ENCODE assay signal across 28 cellular contexts in the genomic region with DNA sequence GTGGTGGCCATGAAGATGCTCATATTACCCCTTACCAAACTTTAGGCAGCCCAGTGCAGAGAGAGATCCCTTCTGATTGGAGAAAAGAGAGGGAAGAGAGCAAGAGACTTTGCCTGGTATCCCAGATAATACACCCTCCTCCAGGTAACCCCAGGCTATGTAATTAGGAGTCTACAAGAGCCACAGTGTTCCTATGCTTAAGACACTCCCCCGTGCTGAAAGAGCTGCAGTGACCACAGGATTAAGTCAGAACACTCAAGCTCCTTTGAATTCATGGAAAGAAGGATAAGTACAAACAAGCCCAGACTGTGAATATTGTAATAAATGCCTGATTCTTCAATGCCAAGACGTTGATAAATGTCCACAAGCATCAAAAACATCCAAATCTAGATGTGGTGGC. TPM values are rescaled to one million over a fixed set of nuclear protein-coding genes. Genes with fewer than 3 reads are reported as not detected.
"Had no signal": no experiment of that assay in that cellular context is flagged by ENCODE, and none has a peak within 500 bp of the region (broad histone marks: within the 10 kb centered on the region; RNA-seq: fewer than 3 reads in every experiment).

No MANE protein-coding gene starts in this region.

- H3K36me3 Mint-ChIP-seq: naive thymus-derived CD8-positive, alpha-beta T cell; stimulated activated effector memory CD8-positive, alpha-beta T cell treated with anti-CD3 and anti-CD28 coated beads, Interleukin-12 subunit alpha, Interleukin-12 subunit beta, amount 100 ng/mL, for 72 hours; type B pancreatic cell had no signal

- H3K9me3 ChIP-seq: colonic mucosa, gastroesophageal sphincter, ovary, psoas muscle, sigmoid colon, tibial artery had no signal

- ATAC-seq: gastroesophageal sphincter; heart left ventricle; left lobe of liver; naive thymus-derived CD8-positive, alpha-beta T cell; psoas muscle; right cardiac atrium; stimulated activated effector memory CD8-positive, alpha-beta T cell treated with anti-CD3 and anti-CD28 coated beads, Interleukin-12 subunit alpha, Interleukin-12 subunit beta, amount 100 ng/mL, for 72 hours had no signal

- H3K4me3 ChIP-seq: colonic mucosa, gastroesophageal sphincter, heart left ventricle, hepatocyte, lung, ovary, psoas muscle, sigmoid colon, stomach, tibial artery had no signal

- H3K27me3 ChIP-seq: colonic mucosa, gastroesophageal sphincter, heart left ventricle, hepatocyte, ovary, sigmoid colon, stomach, tibial artery had no signal

- DNase-seq: colonic mucosa; effector memory CD4-positive, alpha-beta T cell; foreskin fibroblast; heart left ventricle; immature natural killer cell; kidney; mesenchymal stem cell; midbrain; naive thymus-derived CD8-positive, alpha-beta T cell; nephron progenitor cell; occipital lobe; ovary; posterior cingulate gyrus; psoas muscle; right cardiac atrium; sigmoid colon; stimulated activated CD4-positive, alpha-beta T cell treated with anti-CD3 and anti-CD28 coated beads, Interleukin-2, amount 100 ng/mL, for 24 hours; stimulated activated CD4-positive, alpha-beta T cell treated with anti-CD3 and anti-CD28 coated beads, Interleukin-4, amount 100 ng/mL, for 24 hours; stimulated activated naive CD4-positive, alpha-beta T cell treated with Interleukin-2 at 50 U/mL for 16 hours; stomach; tibial artery had no signal

- H3K79me2 ChIP-seq: hepatocyte had no signal

- H3K27ac Mint-ChIP-seq: dendritic cell treated with granulocyte-macrophage colony-stimulating factor and Interleukin-4, amounts not matched to agents 40 ng/mL and 50 ng/mL, for 4 days; immature natural killer cell; naive thymus-derived CD8-positive, alpha-beta T cell; nephron progenitor cell; stimulated activated effector memory CD8-positive, alpha-beta T cell treated with anti-CD3 and anti-CD28 coated beads, Interleukin-12 subunit alpha, Interleukin-12 subunit beta, amount 100 ng/mL, for 72 hours; type B pancreatic cell had no signal

- H3K4me3 Mint-ChIP-seq: dendritic cell treated with granulocyte-macrophage colony-stimulating factor and Interleukin-4, amounts not matched to agents 40 ng/mL and 50 ng/mL, for 4 days; immature natural killer cell; naive thymus-derived CD8-positive, alpha-beta T cell; nephron progenitor cell; stimulated activated effector memory CD8-positive, alpha-beta T cell treated with anti-CD3 and anti-CD28 coated beads, Interleukin-12 subunit alpha, Interleukin-12 subunit beta, amount 100 ng/mL, for 72 hours; type B pancreatic cell had no signal

- H3K36me3 ChIP-seq: colonic mucosa, gastroesophageal sphincter, ovary, sigmoid colon, stomach, tibial artery had no signal

- H3K4me1 ChIP-seq: colonic mucosa, gastroesophageal sphincter, heart left ventricle, psoas muscle, sigmoid colon, stomach, tibial artery had no signal

- H3K27me3 Mint-ChIP-seq: dendritic cell treated with granulocyte-macrophage colony-stimulating factor and Interleukin-4, amounts not matched to agents 40 ng/mL and 50 ng/mL, for 4 days; naive thymus-derived CD8-positive, alpha-beta T cell; type B pancreatic cell had no signal

- H3K4me2 ChIP-seq: hepatocyte had no signal

- H3K4me1 Mint-ChIP-seq: immature natural killer cell; naive thymus-derived CD8-positive, alpha-beta T cell; stimulated activated effector memory CD8-positive, alpha-beta T cell treated with anti-CD3 and anti-CD28 coated beads, Interleukin-12 subunit alpha, Interleukin-12 subunit beta, amount 100 ng/mL, for 72 hours had no signal

- H3K9me3 Mint-ChIP-seq: dendritic cell treated with granulocyte-macrophage colony-stimulating factor and Interleukin-4, amounts not matched to agents 40 ng/mL and 50 ng/mL, for 4 days; type B pancreatic cell had no signal

- H3K27ac ChIP-seq: colonic mucosa, gastroesophageal sphincter, heart left ventricle, hepatocyte, ovary, psoas muscle, sigmoid colon, stomach, tibial artery had no signal

RNA-seq across cellular contexts. Expression of a gene that starts 41.4 kb away (rescaled TPM):
- total RNA-seq: naive thymus-derived CD8-positive, alpha-beta T cell had no signal
- polyA plus RNA-seq: immature natural killer cell; naive thymus-derived CD8-positive, alpha-beta T cell had no signal
